In genomic region chr1:88779880-88780279, GRCh38 we compare ENCODE assay signal across 22 cellular contexts.
"Had no signal": no experiment of that assay in that cellular context is flagged by ENCODE, and none has a peak within 500 bp of the region (broad histone marks: within the 10 kb centered on the region; RNA-seq: fewer than 3 reads in every experiment).

No MANE protein-coding gene starts in this region.

- DNase-seq: activated CD4-positive, alpha-beta memory T cell treated with anti-CD3 and anti-CD28 coated beads, Interleukin-2, amount 10 ng/mL, durations not matched to agents 7 days and 5 days; activated CD4-positive, alpha-beta T cell treated with anti-CD3 and anti-CD28 coated beads for 36 hours; activated CD4-positive, alpha-beta T cell treated with anti-CD3 and anti-CD28 coated beads, Interleukin-2, amount 50 U/mL, for 1 hour; activated gamma-delta T cell treated with Interleukin-2 at 50 U/mL for 16 hours; activated naive CD4-positive, alpha-beta T cell treated with anti-CD3 and anti-CD28 coated beads, Interleukin-2, amount 10 ng/mL, durations not matched to agents 7 days and 5 days; activated naive CD8-positive, alpha-beta T cell treated with anti-CD3 and anti-CD28 coated beads for 36 hours; activated T-cell treated with anti-CD3 and anti-CD28 coated beads for 4 hours; activated T-cell treated with anti-CD3 and anti-CD28 coated beads, Interleukin-2, amount 50 U/mL, for 72 hours; brain microvascular endothelial cell; NCI-H1048; NCI-H187 treated with DMSO at 0.1 percent for 48 hours; NCI-H2081 treated with DMSO at 0.1 percent for 48 hours; NCI-H446; NCI-H524; SHP77; T-helper 17 cell; T-helper 9 cell had no signal

- H3K9me3 Mint-ChIP-seq: activated CD4-positive, alpha-beta memory T cell treated with anti-CD3 and anti-CD28 coated beads, Interleukin-2, amount 10 ng/mL, durations not matched to agents 7 days and 5 days; activated naive CD4-positive, alpha-beta T cell treated with anti-CD3 and anti-CD28 coated beads, Interleukin-2, amount 10 ng/mL, durations not matched to agents 7 days and 5 days; activated T-cell treated with anti-CD3 and anti-CD28 coated beads, Interleukin-2, amount 50 U/mL, for 72 hours had no signal

- H3K4me3 ChIP-seq: cardiac muscle cell, SJSA1 had no signal

- FAIRE-seq: RCC 7860 had no signal

- H3K27ac ChIP-seq: brain microvascular endothelial cell, cardiac muscle cell, SJSA1, VCaP had no signal

- H3K27me3 ChIP-seq: brain microvascular endothelial cell, cardiac muscle cell, SJSA1 had no signal

- H3K27ac Mint-ChIP-seq: activated CD4-positive, alpha-beta memory T cell treated with anti-CD3 and anti-CD28 coated beads, Interleukin-2, amount 10 ng/mL, durations not matched to agents 7 days and 5 days; activated CD4-positive, alpha-beta T cell treated with anti-CD3 and anti-CD28 coated beads for 36 hours; activated naive CD4-positive, alpha-beta T cell treated with anti-CD3 and anti-CD28 coated beads, Interleukin-2, amount 10 ng/mL, durations not matched to agents 7 days and 5 days; activated naive CD8-positive, alpha-beta T cell treated with anti-CD3 and anti-CD28 coated beads for 36 hours; activated T-cell treated with anti-CD3 and anti-CD28 coated beads, Interleukin-2, amount 50 U/mL, for 72 hours; activated T-helper 2 cell treated with anti-CD3 and anti-CD28 coated beads, Interferon-gamma antibody, Interleukin-2, Interleukin-4, amounts not matched to agents 10 μg/mL and 5 μg/mL and 100 μg/mL, durations not matched to agents 14 hours and 24 hours and 36 hours; T-helper 17 cell had no signal

- H3K27me3 Mint-ChIP-seq: activated CD4-positive, alpha-beta memory T cell treated with anti-CD3 and anti-CD28 coated beads, Interleukin-2, amount 10 ng/mL, durations not matched to agents 7 days and 5 days; activated CD4-positive, alpha-beta T cell treated with anti-CD3 and anti-CD28 coated beads for 36 hours; activated naive CD4-positive, alpha-beta T cell treated with anti-CD3 and anti-CD28 coated beads, Interleukin-2, amount 10 ng/mL, durations not matched to agents 7 days and 5 days; activated naive CD8-positive, alpha-beta T cell treated with anti-CD3 and anti-CD28 coated beads for 36 hours; T-helper 17 cell had no signal

- H3K9me3 ChIP-seq: SJSA1 had no signal

- H3K4me3 Mint-ChIP-seq: activated CD4-positive, alpha-beta memory T cell treated with anti-CD3 and anti-CD28 coated beads, Interleukin-2, amount 10 ng/mL, durations not matched to agents 7 days and 5 days; activated CD4-positive, alpha-beta T cell treated with anti-CD3 and anti-CD28 coated beads for 36 hours; activated naive CD4-positive, alpha-beta T cell treated with anti-CD3 and anti-CD28 coated beads, Interleukin-2, amount 10 ng/mL, durations not matched to agents 7 days and 5 days; activated naive CD8-positive, alpha-beta T cell treated with anti-CD3 and anti-CD28 coated beads for 36 hours; activated T-cell treated with anti-CD3 and anti-CD28 coated beads, Interleukin-2, amount 50 U/mL, for 72 hours; T-helper 17 cell had no signal

- H3K4me1 Mint-ChIP-seq: activated naive CD4-positive, alpha-beta T cell treated with anti-CD3 and anti-CD28 coated beads, Interleukin-2, amount 10 ng/mL, durations not matched to agents 7 days and 5 days had no signal

- H3K4me1 ChIP-seq: SJSA1 had no signal
